11 cellular contexts compared by ENCODE assay signal in genomic region chr11:56207796-56208195, GRCh38. TPM values are rescaled to one million over a fixed set of nuclear protein-coding genes. Genes with fewer than 3 reads are reported as not detected.
"Had no signal": no experiment of that assay in that cellular context is flagged by ENCODE, and none has a peak within 500 bp of the region (broad histone marks: within the 10 kb centered on the region; RNA-seq: fewer than 3 reads in every experiment).

No MANE protein-coding gene starts in this region.

- H3K4me2 ChIP-seq: GM23338 had no signal

- H3K27ac ChIP-seq: HL-60 had no signal

- ATAC-seq: GM23338, HCT116 had no signal

- H3K36me3 ChIP-seq: HAP-1 had no signal

- H3K4me3 ChIP-seq: GM23338, HAP-1 had no signal

- H3K4me1 ChIP-seq: HAP-1 had no signal

- H2AFZ ChIP-seq: GM23338 had no signal

- H3K9me3 ChIP-seq: HAP-1 had no signal

- DNase-seq: H7, HFFc6, Kasumi-1, KG1 had no signal

RNA-seq across cellular contexts. Expression of gene OR5T2, which starts 26.3 kb away (rescaled TPM):
- total RNA-seq: GM23338, H4, H7, HFFc6, HT1080 had no signal
- polyA plus RNA-seq: GM23338, IgD-negative memory B cell had no signal

RNA-seq across cellular contexts. Expression of gene OR5J2, which starts 31.4 kb away (rescaled TPM):
- total RNA-seq: GM23338, H4, H7, HFFc6, HT1080 had no signal
- polyA plus RNA-seq: GM23338, IgD-negative memory B cell had no signal

RNA-seq across cellular contexts. Expression of gene OR5T3, which starts 44.3 kb away (rescaled TPM):
- total RNA-seq: GM23338, H4, H7, HFFc6, HT1080 had no signal
- polyA plus RNA-seq: GM23338, IgD-negative memory B cell had no signal

RNA-seq across cellular contexts. Expression of gene OR8K5, which starts 47.7 kb away (rescaled TPM):
- total RNA-seq: GM23338, H4, H7, HFFc6, HT1080 had no signal
- polyA plus RNA-seq: GM23338, IgD-negative memory B cell had no signal
